18 cellular contexts compared by ENCODE assay signal in the genomic region with DNA sequence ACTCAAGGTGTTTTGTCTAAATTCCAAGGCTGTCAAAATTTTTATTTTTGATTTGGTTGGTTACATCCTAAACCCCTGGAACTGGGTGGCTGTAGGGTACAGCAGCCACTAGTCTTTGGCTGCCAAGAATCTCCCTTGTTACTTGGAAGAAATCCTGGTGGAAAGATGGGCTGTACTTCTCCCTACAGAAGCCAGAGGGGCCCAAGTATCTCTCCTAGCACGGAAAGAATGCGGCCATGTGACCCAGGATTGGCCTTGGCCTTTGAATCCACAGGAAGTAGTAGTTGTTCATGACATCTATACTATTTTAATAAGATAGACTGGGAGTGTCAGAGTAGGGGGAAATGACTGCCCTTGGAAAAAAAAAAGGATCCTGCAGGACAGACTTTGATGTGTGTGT. TPM values are rescaled to one million over a fixed set of nuclear protein-coding genes. Genes with fewer than 3 reads are reported as not detected.
A peak's percentile ranks its signal among the peaks of the same experiment; 100 is the strongest.
DNase-seq lines count a peak whose midpoint lies in the region; ATAC-seq and TF ChIP-seq lines count a peak whose summit lies in the region.
"Had no signal": no experiment of that assay in that cellular context is flagged by ENCODE, and none has a peak within 500 bp of the region (broad histone marks: within the 10 kb centered on the region; RNA-seq: fewer than 3 reads in every experiment).

No MANE protein-coding gene starts in this region.

- peak overlapping the region; percentile 93 for H3K27ac ChIP-seq in RWPE2 (ENCODE audit: poor library complexity, severe bottlenecking)
- H3K27ac ChIP-seq in thyroid gland, result peak overlapping the region; percentile 2 to 81 (median 79)
- H3K27ac ChIP-seq: 22Rv1, adrenal gland, thoracic aorta, WERI-Rb-1 had no signal

- TF ChIP-seq POLR2A in thyroid gland (IDR thresholded peaks at IDR 0.05), result no peak

- DNase-seq in NCI-H82 (lab: John Stamatoyannopoulos, UW), result peak; percentile 6
- no peak for DNase-seq in NCI-H82 treated with DMSO at 0.1 percent for 48 hours (lab: John Stamatoyannopoulos, UW; ENCODE audit: unreplicated experiment)
- no peak for DNase-seq in RWPE2 (ENCODE audit: low spot score)
- DNase-seq in fibroblast of the aortic adventitia (ENCODE audit: low read depth), result peak; percentile 19
- DNase-seq in thyroid gland, result peak in 1 of 2 donors; percentile 37
- no peak for DNase-seq in C1 segment of cervical spinal cord (lab: John Stamatoyannopoulos, UW)
- DNase-seq in activated naive CD4-positive, alpha-beta T cell treated with anti-CD3 and anti-CD28 coated beads, Interleukin-2, amount 50 U/mL, for 72 hours (ENCODE audit: low spot score in 2 of 2), result no peak
- DNase-seq: Karpas-422, NCI-H1694, NCI-H524, T-helper 1 cell, WERI-Rb-1 had no signal

- H3K4me1 ChIP-seq in RWPE2 (ENCODE audit: insufficient read depth, poor library complexity, severe bottlenecking) (peaks cover 27% of the 10 kb centered on the region), thyroid gland (peaks cover 18 to 37% of the 10 kb centered on the region in 2 donors)
- H3K4me1 ChIP-seq: adrenal gland had no signal

- intact Hi-C loops in thyroid gland (cut with DNase I), result no loop called here

- WGBS in thyroid gland, 2 donors, result 37 to 39% methylated on average over 2 of the region's 2 CpGs

- H3K27me3 ChIP-seq in RWPE2 (ENCODE audit: insufficient read depth, poor library complexity, severe bottlenecking) (no peaks in the 10 kb centered on the region), thyroid gland (no peaks in the 10 kb centered on the region)
- H3K27me3 ChIP-seq: adrenal gland had no signal

- TF ChIP-seq CTCF in RWPE2 (IDR thresholded peaks at IDR 0.05; ENCODE audit: poor library complexity, severe bottlenecking) (peak; percentile 27), fibroblast of the aortic adventitia (IDR thresholded peaks at IDR 0.05; ENCODE audit: insufficient read depth, low read length) (peak; percentile 7), thyroid gland (IDR thresholded peaks at IDR 0.05) (peak in 2 of 6 experiments; percentile 28 to 38)

- H3K4me3 ChIP-seq in RWPE2 (ENCODE audit: severe bottlenecking) (no peak overlapping the region), fibroblast of the aortic adventitia (ENCODE audit: low read depth, low read length) (no peak overlapping the region), thyroid gland (replicated peaks in 1 of 3) (no peak overlapping the region)
- H3K4me3 ChIP-seq: adrenal gland, thoracic aorta had no signal

- H3K36me3 Mint-ChIP-seq in activated naive CD4-positive, alpha-beta T cell treated with anti-CD3 and anti-CD28 coated beads, Interleukin-2, amount 50 U/mL, for 72 hours, result peaks cover 0 to 2% of the 10 kb centered on the region in 2 donors

- H3K9me3 Mint-ChIP-seq in activated naive CD4-positive, alpha-beta T cell treated with anti-CD3 and anti-CD28 coated beads, Interleukin-2, amount 50 U/mL, for 72 hours, result peaks cover 5 to 6% of the 10 kb centered on the region in 2 donors

- H3K9me3 ChIP-seq in RWPE2 (ENCODE audit: severe bottlenecking) (no peaks in the 10 kb centered on the region), thyroid gland (no peaks in the 10 kb centered on the region)
- H3K9me3 ChIP-seq: adrenal gland, thoracic aorta had no signal

- ATAC-seq in RWPE2 (ENCODE audit: low read depth) (peak; percentile 59), HG03280 (IDR thresholded peaks at IDR 0.05; ENCODE audit: unreplicated experiment) (no peak)
- ATAC-seq in activated naive CD4-positive, alpha-beta T cell treated with anti-CD3 and anti-CD28 coated beads, Interleukin-2, amount 50 U/mL, for 72 hours, result no peak

- no peaks in the 10 kb centered on the region for H3K36me3 ChIP-seq in RWPE2 (ENCODE audit: low read depth)
- no peaks in the 10 kb centered on the region for H3K36me3 ChIP-seq in thyroid gland
- H3K36me3 ChIP-seq: adrenal gland, thoracic aorta, WERI-Rb-1 had no signal

- no peak overlapping the region for H3K27ac Mint-ChIP-seq in activated naive CD4-positive, alpha-beta T cell treated with anti-CD3 and anti-CD28 coated beads, Interleukin-2, amount 50 U/mL, for 72 hours

RNA-seq across cellular contexts. Expression of a gene that starts 54.4 kb away (rescaled TPM):
- total RNA-seq in fibroblast of the aortic adventitia (ENCODE audit: low replicate concordance) (0.09 and 0.33 TPM in 2 replicates), thyroid gland (1 to 10 TPM; 6.0 to 7.4 (median 7.2) TPM)
- total RNA-seq in activated naive CD4-positive, alpha-beta T cell treated with anti-CD3 and anti-CD28 coated beads, Interleukin-2, amount 50 U/mL, for 72 hours, result under 1 TPM; 0.18 to 0.27 TPM
- total RNA-seq: endothelial cell of umbilical vein, omental fat pad, thoracic aorta had no signal

Comparison
In these comparisons a context has a peak if more than half of its experiments do, and no peak if none do; other contexts are left out.
1. DNase-seq: peak in NCI-H82 (single experiment) and fibroblast of the aortic adventitia (single experiment); none in NCI-H82 treated with DMSO at 0.1 percent for 48 hours (single experiment), RWPE2 (single experiment), C1 segment of cervical spinal cord (0 of 14) and activated naive CD4-positive, alpha-beta T cell treated with anti-CD3 and anti-CD28 coated beads, Interleukin-2, amount 50 U/mL, for 72 hours (0 of 2).